Comparison of ENCODE assay signal across 8 cellular contexts in genomic region chr1:248825909-248826760, GRCh38. TPM values are rescaled to one million over a fixed set of nuclear protein-coding genes. Genes with fewer than 3 reads are reported as not detected.
DNase-seq lines count a peak whose midpoint lies in the region; ATAC-seq and TF ChIP-seq lines count a peak whose summit lies in the region.

TSS of gene SH3BP5L (minus strand) at chr1:248825915. CDS start at chr1:248824935, 980 bp downstream.

- peak; percentile 32 for TF ChIP-seq RAD21 in IMR-90 (IDR thresholded peaks at IDR 0.05; ENCODE audit: low read length)

- H3K56ac ChIP-seq in IMR-90 (ENCODE audit: extremely low read depth, insufficient read depth, low read length): peak within 1 kb of the TSS; percentile 100

- POLR2A ChIA-PET in IMR-90 (lab: Charles Lee; ENCODE audit: unreplicated experiment) (interaction anchor here (0.6 to 1.6 kb wide), 3 partner anchors 12 to 588 kb away, joined by 4 to 12 read pairs (median 5); partner anchors contain the start of gene ZNF672), OCI-LY7 (lab: Charles Lee) (interaction anchor here (0.6 to 5.4 kb wide), 9 partner anchors 8 to 87 kb away, joined by 3 to 70 read pairs (median 5); partner anchors contain the start of genes ZNF672 and ZNF692)

- ATAC-seq in GM21528 (IDR thresholded peaks at IDR 0.05; ENCODE audit: low FRiP score, unreplicated experiment) (peak; percentile 94), IMR-90 (ENCODE audit: low read depth) (peak; percentile 79), mucosa of descending colon (peak; percentile 95)

- H3K4me1 ChIP-seq in IMR-90 (ENCODE audit: control insufficient read depth, insufficient read depth, low read length) (peaks cover 18% of the 10 kb centered on the region), OCI-LY7 (ENCODE audit: insufficient read depth, low read length, poor library complexity, severe bottlenecking) (peaks cover 40% of the 10 kb centered on the region), mucosa of descending colon (ENCODE audit: low read depth) (peaks cover 36% of the 10 kb centered on the region)

- peak within 1 kb of the TSS; percentile 94 for H3K18ac ChIP-seq in IMR-90 (ENCODE audit: low read depth, low read length)

- no TSS peak for BruUV-seq in IMR-90 (replicated peaks; lab: Mats Ljungman, UMichigan)
- BruUV-seq in OCI-LY7 (replicated peaks; lab: Mats Ljungman, UMichigan): TSS peak; percentile 97

- H3K36me3 ChIP-seq in IMR-90 (ENCODE audit: control insufficient read depth, insufficient read depth, low read length) (peaks cover 7% of the 10 kb centered on the region), OCI-LY7 (ENCODE audit: insufficient read depth, low read length) (peaks cover 20% of the 10 kb centered on the region), mucosa of descending colon (ENCODE audit: low read depth) (peaks cover 6% of the 10 kb centered on the region)

- H3K23ac ChIP-seq in IMR-90 (ENCODE audit: low read depth, low read length): peak within 1 kb of the TSS; percentile 99

- TF ChIP-seq CTCF in IMR-90 (conservative IDR thresholded peaks at IDR 0.05; ENCODE audit: low read depth, low read length) (peak; percentile 57), OCI-LY7 (conservative IDR thresholded peaks at IDR 0.05; ENCODE audit: low read length) (peak; percentile 95), mucosa of descending colon (IDR thresholded peaks at IDR 0.05) (peak; percentile 64)

- peak within 1 kb of the TSS; percentile 100 for H2BK15ac ChIP-seq in IMR-90 (ENCODE audit: low read depth, low read length)

- H3K27ac ChIP-seq in IMR-90 (ENCODE audit: insufficient read depth, low read length) (peak within 1 kb of the TSS; percentile 96), OCI-LY7 (ENCODE audit: low read depth, low read length, poor library complexity, severe bottlenecking) (peak within 1 kb of the TSS; percentile 78)

- H4K91ac ChIP-seq in IMR-90 (ENCODE audit: insufficient read depth, low read depth, low read length): peak within 1 kb of the TSS; percentile 99

- H3K9me2 ChIP-seq in OCI-LY7 (ENCODE audit: insufficient read depth, low read length): no peaks in the 10 kb centered on the region

- peak within 1 kb of the TSS; percentile 100 for H2AK9ac ChIP-seq in IMR-90 (replicated peaks; ENCODE audit: low read depth, low read length, poor library complexity)

- intact Hi-C loops in IMR-90 (cut with micrococcal nuclease) (loop anchor here (1.0 kb wide), 1 partner anchor 47 kb away; no protein-coding TSS in a partner anchor), OCI-LY7 (cut with micrococcal nuclease; ENCODE audit: unreplicated experiment) (loop anchor here (1.0 kb wide), 4 partner anchors 12 to 80 kb away; partner anchors contain the start of genes PGBD2, ZNF672 and ZNF692), mucosa of descending colon (cut with DNase I, micrococcal nuclease) (no loop called here)

- H3K79me1 ChIP-seq in IMR-90 (ENCODE audit: low read depth in 1 of 2, low read length in 2 of 2): peaks cover 15 to 53% of the 10 kb centered on the region in 2 experiments; a peak in 3 of 4 replicates

- H3K4ac ChIP-seq in IMR-90 (ENCODE audit: low read depth, low read length): peak within 1 kb of the TSS; percentile 99

- H3K9ac ChIP-seq in IMR-90 (ENCODE audit: low read depth, low read length): peak within 1 kb of the TSS; percentile 95

- H3K27me3 ChIP-seq in IMR-90 (ENCODE audit: control insufficient read depth, insufficient read depth, low read length): no peaks in the 10 kb centered on the region

- peaks cover 18% of the 10 kb centered on the region for H3K9me1 ChIP-seq in IMR-90 (ENCODE audit: insufficient read depth, low read length)

- peaks cover 10% of the 10 kb centered on the region; the same call in 1 of the 2 replicates for H3K79me2 ChIP-seq in OCI-LY7 (ENCODE audit: insufficient read depth, low read depth, low read length)

- H2AK5ac ChIP-seq in IMR-90 (ENCODE audit: low read depth, low read length): peak within 1 kb of the TSS; percentile 94

- DNase-seq in DMS114 treated with DMSO at 0.1 percent for 48 hours (lab: John Stamatoyannopoulos, UW; ENCODE audit: unreplicated experiment) (peak; percentile 96), IMR-90 (peak; percentile 96), OCI-LY7 (ENCODE audit: low spot score) (peak; percentile 95), activated T-cell treated with anti-CD3 and anti-CD28 coated beads for 1 hour (ENCODE audit: low read depth) (peak; percentile 82), epidermal melanocyte (ENCODE audit: insufficient read length, low spot score) (peak; percentile 98), mucosa of descending colon (peak; percentile 93 to 95 (median 93))
- DNase-seq in stimulated activated CD8-positive, alpha-beta memory T cell treated with anti-CD3 and anti-CD28 coated beads, Interleukin-4, amount 100 ng/mL, for 24 hours (ENCODE audit: low read depth): peak; percentile 84

- peak within 1 kb of the TSS; percentile 66 to 97 for H4K8ac ChIP-seq in IMR-90 (ENCODE audit: low read depth in 2 of 2, low read length in 2 of 2)

- H3K4me2 ChIP-seq in IMR-90 (ENCODE audit: low read depth, low read length): peak within 1 kb of the TSS; percentile 94
- H3K4me2 ChIP-seq in OCI-LY7 (ENCODE audit: low read length): peak within 1 kb of the TSS; percentile 82

- dilution Hi-C loops in IMR-90 (cut with HindIII; ENCODE audit: low sequenced_read_pairs, unreplicated experiment): no loop called here

- CTCF ChIA-PET in IMR-90 (lab: Yijun Ruan, JAX) (interaction anchor here (1.0 to 1.1 kb wide), 2 partner anchors 11 to 16 kb away, joined by 4 to 6 read pairs; partner anchors contain the start of gene ZNF672), OCI-LY7 (lab: Charles Lee; ENCODE audit: unreplicated experiment) (interaction anchor here (0.6 to 1.1 kb wide), 2 partner anchors 15 to 33 kb away, joined by 4 to 11 read pairs; partner anchors contain the start of gene ZNF692)

- H2BK5ac ChIP-seq in IMR-90 (ENCODE audit: low read depth, low read length, poor library complexity, severe bottlenecking): peak within 1 kb of the TSS; percentile 93

- H2BK20ac ChIP-seq in IMR-90 (ENCODE audit: low read depth, low read length): peak within 1 kb of the TSS; percentile 98

- H2AFZ ChIP-seq in IMR-90 (replicated peaks; ENCODE audit: low read length, poor library complexity) (peak within 1 kb of the TSS; percentile 96), OCI-LY7 (ENCODE audit: low read length) (peak within 1 kb of the TSS; percentile 95)

- peak within 1 kb of the TSS; percentile 80 for H4K5ac ChIP-seq in IMR-90 (ENCODE audit: low read depth, low read length)

- in situ Hi-C loops in IMR-90 (cut with MboI; ENCODE audit: low sequenced_read_pairs): no loop called here

- peak; percentile 77 for TF ChIP-seq POLR2A in IMR-90 (IDR thresholded peaks at IDR 0.05; ENCODE audit: low read depth, low read length)

- WGBS in IMR-90 (ENCODE audit: extremely low coverage in 2 of 2, insufficient read length in 1 of 2), 2 experiments: 0% methylated on average over 17 of the region's 56 CpGs; no CpG with 5 or more reads in 1 of the 2 experiments

- peak within 1 kb of the TSS; percentile 99 for H3K14ac ChIP-seq in IMR-90 (replicated peaks; ENCODE audit: low read depth, low read length)

- H3K4me3 ChIP-seq in IMR-90 (ENCODE audit: insufficient read depth, low read depth, low read length) (peak within 1 kb of the TSS; percentile 79), OCI-LY7 (ENCODE audit: low read depth, low read length, poor library complexity, severe bottlenecking) (peak within 1 kb of the TSS; percentile 73), mucosa of descending colon (peak within 1 kb of the TSS; percentile 58)

- H4K20me1 ChIP-seq in IMR-90 (ENCODE audit: insufficient read depth, low read length) (peaks cover 18% of the 10 kb centered on the region; the same call in 1 of the 2 replicates), OCI-LY7 (ENCODE audit: insufficient read depth, low read length) (no peaks in the 10 kb centered on the region)

- H2BK120ac ChIP-seq in IMR-90 (ENCODE audit: low read depth, low read length): peak within 1 kb of the TSS; percentile 99

- no peaks in the 10 kb centered on the region for H3K9me3 ChIP-seq in IMR-90 (ENCODE audit: control insufficient read depth, insufficient read depth, low read length)
- no peaks in the 10 kb centered on the region for H3K9me3 ChIP-seq in OCI-LY7 (ENCODE audit: low read length)
- no peaks in the 10 kb centered on the region for H3K9me3 ChIP-seq in mucosa of descending colon

TF ChIP-seq in IMR-90, 13 proteins besides CTCF, POLR2A, EP300 and RAD21:
- TF ChIP-seq RFX5 (IDR thresholded peaks at IDR 0.05; ENCODE audit: low read depth, low read length) (peak; percentile 20; the same call in 1 of the 2 replicates), NFE2L2 (IDR thresholded peaks at IDR 0.05; ENCODE audit: low read depth, low read length) (no peak), CHD1 (IDR thresholded peaks at IDR 0.05; ENCODE audit: low read depth, low read length) (no peak), MXI1 (IDR thresholded peaks at IDR 0.05; ENCODE audit: borderline replicate concordance, low read depth, low read length) (0 out of 2 replicates have a peak, but pooled peaks have one; percentile 43), ELK1 (IDR thresholded peaks at IDR 0.05; ENCODE audit: borderline replicate concordance, low read depth, low read length) (0 out of 2 replicates have a peak, but pooled peaks have one; percentile 44), MAZ (IDR thresholded peaks at IDR 0.05; ENCODE audit: borderline replicate concordance, low read depth, low read length) (peak; percentile 95)

RNA-seq across cellular contexts. Expression of gene SH3BP5L, which starts in this region (rescaled TPM):
- 23.3 and 25.0 TPM in 2 replicates for total RNA-seq in IMR-90 (2012; rRNA removed)
- polyA plus RNA-seq in IMR-90 (2012; rRNA removed): 35.6 and 35.9 TPM in 2 replicates
- polyA plus RNA-seq in IMR-90 (2012; cell fraction: cytosol; rRNA removed): 29.6 TPM in 2 replicates
- 49.6 and 76.9 TPM in 2 replicates for polyA plus RNA-seq in IMR-90 (2012; cell fraction: nucleus; rRNA removed; ENCODE audit: low replicate concordance)
- total RNA-seq in OCI-LY7 (2014; rRNA removed; shearing (Covaris generic)): 14.5 and 16.9 TPM in 2 replicates
- 21.8 and 24.5 TPM in 2 replicates for total RNA-seq in OCI-LY7 (2022)
- total RNA-seq in mucosa of descending colon: 10 to 100 TPM; 27.2 to 31.0 (median 29.3) TPM

Comparison
In these comparisons a context has a peak if more than half of its experiments do, and no peak if none do; other contexts are left out.
1. Peak in every context shown above with its lines: DNase-seq, ATAC-seq, H3K4me3 ChIP-seq and H3K27ac ChIP-seq.
2. intact Hi-C loops: an anchor here in IMR-90 (1.0 kb wide) and OCI-LY7 (1.0 kb wide); none called in mucosa of descending colon.